In the genomic region with DNA sequence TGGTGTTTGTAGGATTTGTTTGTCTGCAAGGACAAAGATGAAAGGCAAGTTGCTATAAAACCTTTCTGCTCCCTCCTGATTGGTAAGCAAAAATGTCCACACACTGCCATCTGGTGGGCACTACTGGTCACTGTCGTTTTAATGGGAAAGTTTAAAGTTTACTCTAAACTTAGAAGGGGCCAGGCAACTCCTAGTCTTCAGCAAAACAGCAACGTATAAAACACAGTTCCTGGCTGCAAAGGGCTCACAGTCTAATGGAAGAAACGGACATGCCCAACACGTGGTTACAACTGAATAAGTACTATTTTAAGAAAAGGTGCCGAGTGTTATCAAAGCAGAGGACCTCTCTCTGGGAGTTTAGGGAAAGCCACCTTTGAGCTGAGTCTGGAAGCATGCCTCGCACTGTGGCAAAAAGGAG, we compare ENCODE assay signal across 9 cellular contexts. TPM values are rescaled to one million over a fixed set of nuclear protein-coding genes. Genes with fewer than 3 reads are reported as not detected.
DNase-seq lines count a peak whose midpoint lies in the region; ATAC-seq and TF ChIP-seq lines count a peak whose summit lies in the region.
"Had no signal": no experiment of that assay in that cellular context is flagged by ENCODE, and none has a peak within 500 bp of the region (broad histone marks: within the 10 kb centered on the region; RNA-seq: fewer than 3 reads in every experiment).

No MANE protein-coding gene starts in this region.

- peaks cover 6 to 35% (median 8%) of the 10 kb centered on the region in 7 donors for H3K4me1 Mint-ChIP-seq in naive thymus-derived CD4-positive, alpha-beta T cell
- H3K4me1 Mint-ChIP-seq in stimulated activated effector memory CD8-positive, alpha-beta T cell treated with anti-CD3 and anti-CD28 coated beads, Interleukin-12 subunit alpha, Interleukin-12 subunit beta, amount 100 ng/mL, for 72 hours, result peaks cover 38% of the 10 kb centered on the region

- no peaks in the 10 kb centered on the region for H3K27me3 ChIP-seq in NT2/D1 (ENCODE audit: insufficient read depth, insufficient read length)
- no peaks in the 10 kb centered on the region for H3K27me3 ChIP-seq in naive thymus-derived CD4-positive, alpha-beta T cell (ENCODE audit: control insufficient read depth in 2 of 2, insufficient read depth in 2 of 2, low read length in 2 of 2)

- peaks cover 0 to 20% (median 0%) of the 10 kb centered on the region in 5 donors for H3K27me3 Mint-ChIP-seq in naive thymus-derived CD4-positive, alpha-beta T cell

- no peak overlapping the region for H3K27ac ChIP-seq in C4-2B
- H3K27ac ChIP-seq in naive thymus-derived CD4-positive, alpha-beta T cell (ENCODE audit: low read depth, low read length), result no peak overlapping the region

- no peaks in the 10 kb centered on the region for H3K4me1 ChIP-seq in NT2/D1 (ENCODE audit: insufficient read depth, insufficient read length)
- peaks cover 0 to 15% of the 10 kb centered on the region in 2 donors for H3K4me1 ChIP-seq in naive thymus-derived CD4-positive, alpha-beta T cell (ENCODE audit: control insufficient read depth in 2 of 2, insufficient read depth in 2 of 2, low read length in 2 of 2)

- ATAC-seq in HG03520 (IDR thresholded peaks at IDR 0.05; ENCODE audit: unreplicated experiment), result peak; percentile 72
- peak; percentile 57 for ATAC-seq in esophagus mucosa
- ATAC-seq in naive thymus-derived CD4-positive, alpha-beta T cell, result peak; percentile 85
- peak; percentile 63 for ATAC-seq in stimulated activated effector memory CD8-positive, alpha-beta T cell treated with anti-CD3 and anti-CD28 coated beads, Interleukin-12 subunit alpha, Interleukin-12 subunit beta, amount 100 ng/mL, for 72 hours

- DNase-seq in GM19238 (ENCODE audit: insufficient read length, low spot score) (peak; percentile 15), NT2/D1 (ENCODE audit: low read depth, low spot score) (peak; percentile 40), activated T-cell treated with anti-CD3 and anti-CD28 coated beads for 1 hour (ENCODE audit: low read depth) (peak; percentile 60)
- DNase-seq in naive thymus-derived CD4-positive, alpha-beta T cell, result peak; percentile 22 to 61 (median 51)
- DNase-seq in stimulated activated effector memory CD8-positive, alpha-beta T cell treated with anti-CD3 and anti-CD28 coated beads, Interleukin-12 subunit alpha, Interleukin-12 subunit beta, amount 100 ng/mL, for 72 hours (ENCODE audit: low spot score in 2 of 2), result peak; percentile 41 to 78

- no peaks in the 10 kb centered on the region for H3K9me3 Mint-ChIP-seq in naive thymus-derived CD4-positive, alpha-beta T cell
- no peaks in the 10 kb centered on the region for H3K9me3 Mint-ChIP-seq in stimulated activated effector memory CD8-positive, alpha-beta T cell treated with anti-CD3 and anti-CD28 coated beads, Interleukin-12 subunit alpha, Interleukin-12 subunit beta, amount 100 ng/mL, for 72 hours
- H3K9me3 Mint-ChIP-seq: IgD-negative memory B cell had no signal

- H3K4me3 Mint-ChIP-seq in naive thymus-derived CD4-positive, alpha-beta T cell, result no peak overlapping the region
- no peak overlapping the region for H3K4me3 Mint-ChIP-seq in stimulated activated effector memory CD8-positive, alpha-beta T cell treated with anti-CD3 and anti-CD28 coated beads, Interleukin-12 subunit alpha, Interleukin-12 subunit beta, amount 100 ng/mL, for 72 hours

- H3K36me3 Mint-ChIP-seq in naive thymus-derived CD4-positive, alpha-beta T cell, result no peaks in the 10 kb centered on the region
- H3K36me3 Mint-ChIP-seq in stimulated activated effector memory CD8-positive, alpha-beta T cell treated with anti-CD3 and anti-CD28 coated beads, Interleukin-12 subunit alpha, Interleukin-12 subunit beta, amount 100 ng/mL, for 72 hours, result peaks cover 6% of the 10 kb centered on the region
- H3K36me3 Mint-ChIP-seq: IgD-negative memory B cell had no signal

- H3K4me3 ChIP-seq in NT2/D1 (ENCODE audit: insufficient read length, low read depth), result no peak overlapping the region
- no peak overlapping the region for H3K4me3 ChIP-seq in naive thymus-derived CD4-positive, alpha-beta T cell (ENCODE audit: low read length)

- peak overlapping the region in 1 of 9 donors; percentile 21 for H3K27ac Mint-ChIP-seq in naive thymus-derived CD4-positive, alpha-beta T cell
- no peak overlapping the region for H3K27ac Mint-ChIP-seq in stimulated activated effector memory CD8-positive, alpha-beta T cell treated with anti-CD3 and anti-CD28 coated beads, Interleukin-12 subunit alpha, Interleukin-12 subunit beta, amount 100 ng/mL, for 72 hours
- H3K27ac Mint-ChIP-seq: IgD-negative memory B cell had no signal

- CTCF ChIA-PET in naive thymus-derived CD4-positive, alpha-beta T cell (lab: Charles Lee), result interaction anchor here (0.7 to 4.0 kb wide), 5 partner anchors 13 to 1409 kb away, joined by 3 to 28 read pairs (median 6); no protein-coding TSS in a partner anchor

- intact Hi-C loops in naive thymus-derived CD4-positive, alpha-beta T cell (cut with micrococcal nuclease), result loop anchor here (1.0 to 10.0 kb wide), 12 partner anchors 107 to 1829 kb away; a partner anchor contains a TSS

- H3K9ac ChIP-seq in NT2/D1 (ENCODE audit: insufficient read length, low read depth), result no peak overlapping the region

- TF ChIP-seq CTCF in C4-2B (conservative IDR thresholded peaks at IDR 0.05), result peak; percentile 92

- POLR2A ChIA-PET in naive thymus-derived CD4-positive, alpha-beta T cell (lab: Charles Lee), result interaction anchor here (0.5 kb wide), 1 partner anchor 1411 kb away, joined by 3 read pairs; no protein-coding TSS in a partner anchor

- no peaks in the 10 kb centered on the region for H3K36me3 ChIP-seq in NT2/D1 (ENCODE audit: insufficient read depth, insufficient read length, low read length)
- H3K36me3 ChIP-seq in naive thymus-derived CD4-positive, alpha-beta T cell (ENCODE audit: control insufficient read depth in 2 of 3, insufficient read depth in 3 of 3, low read length in 3 of 3), result no peaks in the 10 kb centered on the region

- no peaks in the 10 kb centered on the region for H3K9me3 ChIP-seq in NT2/D1 (ENCODE audit: insufficient read depth, low read length)
- no peaks in the 10 kb centered on the region for H3K9me3 ChIP-seq in naive thymus-derived CD4-positive, alpha-beta T cell (ENCODE audit: control insufficient read depth in 2 of 3, low read length in 3 of 3)

RNA-seq across cellular contexts. Expression of a gene that starts 23.7 kb away (rescaled TPM):
- 30.4 TPM for total RNA-seq in esophagus mucosa
- 1 to 10 TPM in 4 of 5 experiments, under 1 TPM in 1; 0.13 to 5.4 (median 3.3) TPM for total RNA-seq in naive thymus-derived CD4-positive, alpha-beta T cell
- under 1 TPM; 0.16 to 0.45 TPM for polyA plus RNA-seq in naive thymus-derived CD4-positive, alpha-beta T cell
- polyA plus RNA-seq: IgD-negative memory B cell had no signal
